Comparison of ENCODE assay signal across 9 cellular contexts in the genomic region with DNA sequence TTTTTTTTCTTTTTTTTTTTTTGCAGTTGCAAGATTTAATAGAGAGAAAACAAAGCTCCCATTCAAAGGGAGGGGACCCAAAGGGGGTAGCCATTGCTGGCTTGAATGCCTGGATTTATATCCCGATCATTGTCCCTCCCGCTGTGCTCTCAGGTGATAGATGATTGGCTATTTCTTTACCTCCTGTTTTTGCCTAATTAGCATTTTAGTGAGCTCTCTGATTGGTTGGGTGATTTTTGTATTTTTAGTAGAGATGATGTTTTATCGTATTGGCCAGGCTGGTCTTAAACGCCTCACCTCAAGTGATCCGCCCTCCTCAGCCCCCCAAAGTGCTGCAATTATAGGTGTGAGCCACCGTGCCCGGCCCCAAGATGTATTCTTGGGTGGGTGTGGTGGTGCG. TPM values are rescaled to one million over a fixed set of nuclear protein-coding genes. Genes with fewer than 3 reads are reported as not detected.
DNase-seq lines count a peak whose midpoint lies in the region; ATAC-seq, FAIRE-seq and TF ChIP-seq lines count a peak whose summit lies in the region.
"Not testable (repeated sequence)": the region's sequence is repeated elsewhere in the genome, so short reads cannot be mapped to it uniquely, and the experiment has no call there.
"Had no signal": no experiment of that assay in that cellular context is flagged by ENCODE, and none has a peak within 500 bp of the region (broad histone marks: within the 10 kb centered on the region; RNA-seq: fewer than 3 reads in every experiment).

No MANE protein-coding gene starts in this region.

- not testable (repeated sequence) for H3K9me3 ChIP-seq in A549; RWPE2 (ENCODE audit: severe bottlenecking); mammary epithelial cell (replicated peaks; ENCODE audit: insufficient read depth, low read length); hepatocyte (ENCODE audit: low read depth)

- H2AFZ ChIP-seq in mammary epithelial cell (ENCODE audit: low read depth, low read length), result peak overlapping the region; percentile 15
- not testable (repeated sequence) for H2AFZ ChIP-seq in hepatocyte

- H3K9me2 ChIP-seq in hepatocyte (replicated peaks; ENCODE audit: insufficient read depth), result not testable (repeated sequence)

- H3K27ac Mint-ChIP-seq in HFFc6, result peak overlapping the region; percentile 97
- H3K27ac Mint-ChIP-seq in naive thymus-derived CD8-positive, alpha-beta T cell, result peak overlapping the region in 9 of 10 donors; percentile 24 to 99 (median 90)
- peak overlapping the region; percentile 37 for H3K27ac Mint-ChIP-seq in stimulated activated naive B cell treated with anti-CD40 and anti-IgM and Interleukin-4, amounts not matched to agents 10 μg/mL and 1 μg/mL and 100 μg/mL, for 72 hours

- H3K36me3 Mint-ChIP-seq in HFFc6 (ENCODE audit: low read depth); naive thymus-derived CD8-positive, alpha-beta T cell; stimulated activated naive B cell treated with anti-CD40 and anti-IgM and Interleukin-4, amounts not matched to agents 10 μg/mL and 1 μg/mL and 100 μg/mL, for 72 hours: not testable (repeated sequence)

- peak overlapping the region; percentile 94 to 100 for H3K27ac ChIP-seq in A549
- H3K27ac ChIP-seq in RWPE2 (ENCODE audit: poor library complexity, severe bottlenecking), result peak overlapping the region; percentile 98
- H3K27ac ChIP-seq in mammary epithelial cell (ENCODE audit: insufficient read depth, low read depth, low read length), result peak overlapping the region; percentile 40
- peak overlapping the region; percentile 98 for H3K27ac ChIP-seq in hepatocyte

- POLR2A ChIA-PET in A549 (lab: Yijun Ruan, JAX), result interaction anchor here (1.0 to 7.8 kb wide), 2 partner anchors 8 to 13 kb away, joined by 7 to 112 read pairs; a partner anchor contains a TSS
- POLR2A ChIA-PET in naive thymus-derived CD8-positive, alpha-beta T cell (lab: Charles Lee), result interaction anchor here (0.6 to 8.8 kb wide), 10 partner anchors 9 to 778 kb away, joined by 3 to 609 read pairs (median 6); a partner anchor contains a TSS

- in situ Hi-C loops in mammary epithelial cell (cut with MboI; ENCODE audit: low sequenced_read_pairs in 2 of 2), result not testable (repeated sequence)

- not testable (repeated sequence) for H3K9ac ChIP-seq in mammary epithelial cell (ENCODE audit: insufficient read depth, low read length)

- H3K4me3 Mint-ChIP-seq in HFFc6; stimulated activated naive B cell treated with anti-CD40 and anti-IgM and Interleukin-4, amounts not matched to agents 10 μg/mL and 1 μg/mL and 100 μg/mL, for 72 hours: not testable (repeated sequence)
- H3K4me3 Mint-ChIP-seq in naive thymus-derived CD8-positive, alpha-beta T cell, result peak overlapping the region in 2 of 10 donors; percentile 10 to 15

- not testable (repeated sequence) for BruUV-seq in mammary epithelial cell (replicated peaks; lab: Mats Ljungman, UMichigan)

- intact Hi-C loops in mammary epithelial cell (cut with micrococcal nuclease), result not testable (repeated sequence)

- H3K4me1 ChIP-seq in A549 (peaks cover 65% of the 10 kb centered on the region), RWPE2 (ENCODE audit: insufficient read depth, poor library complexity, severe bottlenecking) (peaks cover 39% of the 10 kb centered on the region), mammary epithelial cell (ENCODE audit: insufficient read depth, low read length) (peaks cover 38% of the 10 kb centered on the region), hepatocyte (ENCODE audit: insufficient read depth) (peaks cover 27% of the 10 kb centered on the region)

- not testable (repeated sequence) for TF ChIP-seq EP300 in A549 (IDR thresholded peaks at IDR 0.05)

- not testable (repeated sequence) for TF ChIP-seq RAD21 in A549 (conservative IDR thresholded peaks at IDR 0.05 in 1 of 2, IDR thresholded peaks at IDR 0.05 in 1 of 2)

- TF ChIP-seq POLR2A in A549 (IDR thresholded peaks at IDR 0.05; ENCODE audit: low read length), result not testable (repeated sequence)

- H3K36me3 ChIP-seq in RWPE2 (ENCODE audit: low read depth); mammary epithelial cell (ENCODE audit: insufficient read depth, low read length); hepatocyte (replicated peaks; ENCODE audit: insufficient read depth, low read depth): not testable (repeated sequence)

- not testable (repeated sequence) for ATAC-seq in A549; RWPE2 (ENCODE audit: low read depth); naive thymus-derived CD8-positive, alpha-beta T cell; stimulated activated naive B cell treated with anti-CD40 and anti-IgM and Interleukin-4, amounts not matched to agents 10 μg/mL and 1 μg/mL and 100 μg/mL, for 72 hours (replicated peaks)

- not testable (repeated sequence) for H3K27me3 Mint-ChIP-seq in HFFc6 (ENCODE audit: insufficient read depth); naive thymus-derived CD8-positive, alpha-beta T cell
- peaks cover 6 to 13% of the 10 kb centered on the region in 2 donors for H3K27me3 Mint-ChIP-seq in stimulated activated naive B cell treated with anti-CD40 and anti-IgM and Interleukin-4, amounts not matched to agents 10 μg/mL and 1 μg/mL and 100 μg/mL, for 72 hours

- peaks cover 63% of the 10 kb centered on the region for H3K4me1 Mint-ChIP-seq in HFFc6 (ENCODE audit: low read depth)
- H3K4me1 Mint-ChIP-seq in naive thymus-derived CD8-positive, alpha-beta T cell, result peaks cover 21 to 66% (median 56%) of the 10 kb centered on the region in 4 donors
- H3K4me1 Mint-ChIP-seq in stimulated activated naive B cell treated with anti-CD40 and anti-IgM and Interleukin-4, amounts not matched to agents 10 μg/mL and 1 μg/mL and 100 μg/mL, for 72 hours, result not testable (repeated sequence)

- not testable (repeated sequence) for DNase-seq in A549 (ENCODE audit: low read depth in 1 of 2, low spot score in 1 of 2); HFFc6; RWPE2 (ENCODE audit: low spot score); mammary epithelial cell; hepatocyte (ENCODE audit: low spot score); naive thymus-derived CD8-positive, alpha-beta T cell; stimulated activated naive B cell treated with anti-CD40 and anti-IgM and Interleukin-4, amounts not matched to agents 10 μg/mL and 1 μg/mL and 100 μg/mL, for 72 hours

- 88% methylated on average over 8 of the region's 8 CpGs for WGBS in A549 (ENCODE audit: missing lambda C conversion rate)
- 98% methylated on average over 7 of the region's 8 CpGs for WGBS in mammary epithelial cell (ENCODE audit: low coverage, missing lambda C conversion rate)
- WGBS in hepatocyte (ENCODE audit: low lambda C conversion rate, missing lambda C conversion rate), result 92% methylated on average over 8 of the region's 8 CpGs

- not testable (repeated sequence) for H3K27me3 ChIP-seq in RWPE2 (ENCODE audit: insufficient read depth, poor library complexity, severe bottlenecking); mammary epithelial cell (ENCODE audit: insufficient read depth, low read length); hepatocyte

- H3K79me2 ChIP-seq in mammary epithelial cell (ENCODE audit: insufficient read depth, low read length); hepatocyte: not testable (repeated sequence)

- not testable (repeated sequence) for H3K4me3 ChIP-seq in A549; RWPE2 (ENCODE audit: severe bottlenecking); mammary epithelial cell (replicated peaks in 1 of 3; ENCODE audit: insufficient read depth in 1 of 3, low read depth in 2 of 3, low read length in 3 of 3); hepatocyte

- CTCF ChIA-PET in A549 (lab: Yijun Ruan, JAX), result interaction anchor here (1.0 to 4.0 kb wide), 7 partner anchors 8 to 52 kb away, joined by 4 to 29 read pairs (median 11); no protein-coding TSS in a partner anchor
- CTCF ChIA-PET in mammary epithelial cell (lab: Charles Lee; ENCODE audit: low non-redundant PET), result not testable (repeated sequence)

- H3K4me2 ChIP-seq in A549, result peak overlapping the region; percentile 73
- H3K4me2 ChIP-seq in mammary epithelial cell (ENCODE audit: insufficient read depth, low read depth, low read length); hepatocyte: not testable (repeated sequence)

- FAIRE-seq in A549 (lab: Jason Lieb, UNC), result not testable (repeated sequence)

- H4K20me1 ChIP-seq in mammary epithelial cell (ENCODE audit: insufficient read depth, low read length); hepatocyte (ENCODE audit: insufficient read depth, poor library complexity, severe bottlenecking): not testable (repeated sequence)

- H3K9me3 Mint-ChIP-seq in HFFc6; naive thymus-derived CD8-positive, alpha-beta T cell; stimulated activated naive B cell treated with anti-CD40 and anti-IgM and Interleukin-4, amounts not matched to agents 10 μg/mL and 1 μg/mL and 100 μg/mL, for 72 hours: not testable (repeated sequence)

- not testable (repeated sequence) for TF ChIP-seq CTCF in A549 (IDR thresholded peaks at IDR 0.05); HFFc6 (IDR thresholded peaks at IDR 0.05); RWPE2 (IDR thresholded peaks at IDR 0.05; ENCODE audit: poor library complexity, severe bottlenecking); mammary epithelial cell (conservative IDR thresholded peaks at IDR 0.05 in 1 of 2, IDR thresholded peaks at IDR 0.05 in 1 of 2; ENCODE audit: extremely low read depth in 1 of 2, insufficient read depth in 1 of 2, low read depth in 1 of 2, low read length in 2 of 2); hepatocyte (IDR thresholded peaks at IDR 0.05; ENCODE audit: poor library complexity)

- dilution Hi-C loops in mammary epithelial cell (cut with HindIII; ENCODE audit: low sequenced_read_pairs), result not testable (repeated sequence)

RNA-seq across cellular contexts. Expression of a gene that starts 8.6 kb away (rescaled TPM):
- polyA plus RNA-seq in A549 (2011; rRNA removed) (41.4 and 52.9 TPM in 2 replicates), A549 (2017; fragmentation: RNase III; extraction: RNeasy Plus Mini Kit Qiagen cat#74134 plus additional on column Dnase treatment) (81.4 to 88.6 TPM (median 86.4 TPM) in 3 replicates), mammary epithelial cell (157 TPM), hepatocyte (186 and 201 TPM in 2 replicates)
- 99.5 and 148 TPM in 2 replicates for polyA plus RNA-seq in A549 (2012; cell fraction: cytosol; rRNA removed)
- 116 and 149 TPM in 2 replicates for polyA plus RNA-seq in A549 (2012; cell fraction: nucleus; rRNA removed)
- polyA minus RNA-seq in A549 (2011; rRNA and poly(A)+ RNA removed), result 27.3 and 33.1 TPM in 2 replicates
- total RNA-seq in HFFc6 (2021; fragmentation: NEBNext Ultra II Directional; extraction: Animal tissue kit (Norgen Biotek cat#: 25700)), result 100 to 1,000 TPM; 169 to 204 (median 181) TPM
- total RNA-seq in mammary epithelial cell (100 to 1,000 TPM; 186 to 190 TPM), hepatocyte (102 and 127 TPM in 2 replicates)
- polyA minus RNA-seq in mammary epithelial cell, result 60.3 TPM
- total RNA-seq in naive thymus-derived CD8-positive, alpha-beta T cell, result 10 to 100 TPM; 19.9 to 23.0 TPM
- polyA plus RNA-seq in naive thymus-derived CD8-positive, alpha-beta T cell, result 10 to 100 TPM; 32.2 to 35.0 (median 33.5) TPM

RNA-seq across cellular contexts. Expression of a gene that starts 13.6 kb away (rescaled TPM):
- polyA plus RNA-seq in A549 (2011; rRNA removed) (124 and 126 TPM in 2 replicates), A549 (2017; fragmentation: RNase III; extraction: RNeasy Plus Mini Kit Qiagen cat#74134 plus additional on column Dnase treatment) (110 to 128 TPM (median 116 TPM) in 3 replicates), mammary epithelial cell (176 TPM), hepatocyte (179 and 185 TPM in 2 replicates)
- 119 and 126 TPM in 2 replicates for polyA plus RNA-seq in A549 (2012; cell fraction: cytosol; rRNA removed)
- polyA plus RNA-seq in A549 (2012; cell fraction: nucleus; rRNA removed), result 90.3 and 104 TPM in 2 replicates
- 85.5 and 90.5 TPM in 2 replicates for polyA minus RNA-seq in A549 (2011; rRNA and poly(A)+ RNA removed)
- total RNA-seq in HFFc6 (2021; fragmentation: NEBNext Ultra II Directional; extraction: Animal tissue kit (Norgen Biotek cat#: 25700)), result 100 to 1,000 TPM in 3 of 6 experiments, 10 to 100 TPM in 3; 99.2 to 138 (median 103) TPM
- total RNA-seq in mammary epithelial cell (100 to 1,000 TPM; 133 to 182 TPM), hepatocyte (104 and 112 TPM in 2 replicates)
- polyA minus RNA-seq in mammary epithelial cell, result 261 TPM
- 100 to 1,000 TPM; 165 to 171 TPM for total RNA-seq in naive thymus-derived CD8-positive, alpha-beta T cell
- polyA plus RNA-seq in naive thymus-derived CD8-positive, alpha-beta T cell, result 100 to 1,000 TPM; 205 to 348 (median 344) TPM

RNA-seq across cellular contexts. Expression of a gene that starts 24.8 kb away (rescaled TPM):
- polyA plus RNA-seq in A549 (2011; rRNA removed), result 74.4 and 87.7 TPM in 2 replicates
- polyA plus RNA-seq in A549 (2012; cell fraction: cytosol; rRNA removed), result 109 and 151 TPM in 2 replicates
- 315 and 372 TPM in 2 replicates for polyA plus RNA-seq in A549 (2012; cell fraction: nucleus; rRNA removed)
- 118 to 149 TPM (median 139 TPM) in 3 replicates for polyA plus RNA-seq in A549 (2017; fragmentation: RNase III; extraction: RNeasy Plus Mini Kit Qiagen cat#74134 plus additional on column Dnase treatment)
- polyA minus RNA-seq in A549 (2011; rRNA and poly(A)+ RNA removed), result 239 and 266 TPM in 2 replicates
- 100 to 1,000 TPM; 101 to 132 (median 118) TPM for total RNA-seq in HFFc6 (2021; fragmentation: NEBNext Ultra II Directional; extraction: Animal tissue kit (Norgen Biotek cat#: 25700))
- 100 to 1,000 TPM in 1 of 2 donors, 10 to 100 TPM in 1; 68.0 to 168 TPM for total RNA-seq in mammary epithelial cell
- polyA plus RNA-seq in mammary epithelial cell, result 245 TPM
- polyA minus RNA-seq in mammary epithelial cell, result 522 TPM
- 65.3 and 102 TPM in 2 replicates for total RNA-seq in hepatocyte
- polyA plus RNA-seq in hepatocyte, result 366 and 370 TPM in 2 replicates
- 100 to 1,000 TPM; 179 to 182 TPM for total RNA-seq in naive thymus-derived CD8-positive, alpha-beta T cell
- 100 to 1,000 TPM; 193 to 300 (median 261) TPM for polyA plus RNA-seq in naive thymus-derived CD8-positive, alpha-beta T cell

RNA-seq across cellular contexts. Expression of a gene that starts 29.4 kb away (rescaled TPM):
- 0.06 TPM in 1 of 2 replicates, not detected in the other for polyA plus RNA-seq in A549 (2011; rRNA removed)
- polyA plus RNA-seq in A549 (2012; cell fraction: cytosol; rRNA removed), result 0.12 and 0.27 TPM in 2 replicates
- polyA plus RNA-seq in A549 (2012; cell fraction: nucleus; rRNA removed), result 0.21 and 0.70 TPM in 2 replicates
- 0.12 to 0.18 TPM (median 0.17 TPM) in 3 replicates for polyA plus RNA-seq in A549 (2017; fragmentation: RNase III; extraction: RNeasy Plus Mini Kit Qiagen cat#74134 plus additional on column Dnase treatment)
- polyA minus RNA-seq in A549 (2011; rRNA and poly(A)+ RNA removed), result not detected in 2 replicates
- 1 to 10 TPM in 2 of 6 experiments, under 1 TPM in 4; 0.41 to 4.1 (median 0.62) TPM for total RNA-seq in HFFc6 (2021; fragmentation: NEBNext Ultra II Directional; extraction: Animal tissue kit (Norgen Biotek cat#: 25700))
- total RNA-seq in mammary epithelial cell, result under 1 TPM; 0.56 to 0.83 TPM
- polyA plus RNA-seq in mammary epithelial cell, result not detected
- polyA minus RNA-seq in mammary epithelial cell, result not detected
- total RNA-seq in hepatocyte, result 0.60 and 2.8 TPM in 2 replicates
- polyA plus RNA-seq in hepatocyte, result 3.5 and 7.6 TPM in 2 replicates
- not detected for total RNA-seq in naive thymus-derived CD8-positive, alpha-beta T cell
- polyA plus RNA-seq in naive thymus-derived CD8-positive, alpha-beta T cell, result not detected
- total RNA-seq: GM12878, H4 had no signal
- polyA plus RNA-seq: GM12878 had no signal

Comparison
In these comparisons a context has a peak if more than half of its experiments do, and no peak if none do; other contexts are left out.
1. H3K27ac ChIP-seq: peak in every context shown above with its lines; median percentile 98 in RWPE2; 98 in hepatocyte; 97 in A549; 40 in mammary epithelial cell.
2. H3K27ac Mint-ChIP-seq: peak in every context shown above with its lines; median percentile 97 in HFFc6; 90 in naive thymus-derived CD8-positive, alpha-beta T cell; 37 in stimulated activated naive B cell treated with anti-CD40 and anti-IgM and Interleukin-4, amounts not matched to agents 10 μg/mL and 1 μg/mL and 100 μg/mL, for 72 hours.